ENCODE assay signal across 7 cellular contexts in the genomic region with DNA sequence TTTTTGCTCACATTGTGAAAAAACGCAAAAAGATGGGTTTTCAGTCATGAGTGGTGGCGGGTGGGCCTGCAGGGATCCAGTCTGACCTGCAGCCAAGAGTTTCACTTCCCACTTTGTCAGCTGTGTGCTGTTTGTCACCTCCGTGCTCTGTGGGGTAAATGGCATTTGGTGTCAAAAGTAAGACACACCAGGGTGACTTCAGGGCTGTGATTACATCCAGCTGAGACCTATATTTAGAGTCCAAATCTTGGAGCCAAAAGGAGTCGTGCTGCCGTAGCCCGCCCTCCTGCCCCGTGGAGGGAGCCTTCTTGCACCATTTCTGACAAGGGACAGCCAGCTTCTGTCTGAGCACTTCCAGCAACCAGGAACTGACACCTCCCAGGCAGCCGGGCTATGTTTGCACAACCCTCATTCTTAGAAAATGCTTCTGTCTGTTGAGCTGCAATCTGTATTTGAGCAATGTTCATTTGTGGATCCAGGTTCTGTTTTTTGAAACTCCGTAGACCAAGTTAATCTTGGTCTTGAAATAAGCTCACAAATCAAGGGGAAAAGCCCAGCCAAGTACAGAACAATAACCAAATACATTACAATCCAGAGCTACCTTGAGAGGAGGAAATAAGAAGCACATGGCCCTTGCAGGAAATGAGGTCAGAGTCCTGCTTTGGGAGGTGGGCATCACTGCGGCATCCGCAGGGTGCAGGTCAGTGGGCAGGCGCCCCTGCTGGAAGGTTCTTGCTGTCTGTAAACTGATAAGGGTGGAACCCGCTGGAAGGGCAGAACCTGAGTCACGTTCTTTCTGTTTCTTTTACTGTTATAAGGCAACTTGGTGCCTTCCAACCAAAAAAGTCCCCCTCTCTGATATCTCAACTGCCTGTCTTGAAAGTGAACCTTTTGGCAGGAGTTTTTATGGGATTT. TPM values are rescaled to one million over a fixed set of nuclear protein-coding genes. Genes with fewer than 3 reads are reported as not detected.
DNase-seq lines count a peak whose midpoint lies in the region; ATAC-seq and TF ChIP-seq lines count a peak whose summit lies in the region.

No MANE protein-coding gene starts in this region.

- intact Hi-C loops in Right ventricle myocardium superior (cut with DNase I) = no loop called here

- peak; percentile 33 for TF ChIP-seq POLR2A in GM18951 (IDR thresholded peaks at IDR 0.05; ENCODE audit: extremely low read depth, insufficient read depth, insufficient read length)

- in situ Hi-C loops in GM18951 (cut with MboI; ENCODE audit: low sequenced_read_pairs, unreplicated experiment) = no loop called here

- peak overlapping the region; percentile 22 for H3K27ac ChIP-seq in RWPE2 (ENCODE audit: poor library complexity, severe bottlenecking)

- TF ChIP-seq CTCF in RWPE2 (IDR thresholded peaks at IDR 0.05; ENCODE audit: poor library complexity, severe bottlenecking) = no peak

- no peaks in the 10 kb centered on the region for H3K9me3 ChIP-seq in RWPE2 (ENCODE audit: severe bottlenecking)

- DNase-seq in RWPE2 (ENCODE audit: low spot score) = no peak
- DNase-seq in activated effector memory CD4-positive, alpha-beta T cell treated with Interleukin-2 at 50 U/mL for 16 hours = peak; percentile 66
- DNase-seq in Right ventricle myocardium superior = peak; percentile 88
- peak; percentile 75 for DNase-seq in pulmonary artery endothelial cell (ENCODE audit: low read depth, low spot score)
- no peak for DNase-seq in NCI-H82 (lab: John Stamatoyannopoulos, UW)

- ATAC-seq in HG03060 (IDR thresholded peaks at IDR 0.05; ENCODE audit: low read depth, unreplicated experiment) (peak; percentile 39), RWPE2 (ENCODE audit: low read depth) (0 out of 3 replicates have a peak, but pooled peaks have one; percentile 18), Right ventricle myocardium superior (ENCODE audit: poor library complexity) (peak; percentile 79)

- H3K4me1 ChIP-seq in RWPE2 (ENCODE audit: insufficient read depth, poor library complexity, severe bottlenecking) = peaks cover 18% of the 10 kb centered on the region

- H3K4me3 ChIP-seq in RWPE2 (ENCODE audit: severe bottlenecking) = no peak overlapping the region

- H3K27me3 ChIP-seq in RWPE2 (ENCODE audit: insufficient read depth, poor library complexity, severe bottlenecking) = no peaks in the 10 kb centered on the region

- H3K36me3 ChIP-seq in RWPE2 (ENCODE audit: low read depth) = no peaks in the 10 kb centered on the region

RNA-seq across cellular contexts. Expression of a gene that starts 14.4 kb away (rescaled TPM):
- 7.3 TPM for total RNA-seq in Right ventricle myocardium superior
- 19.5 and 37.8 TPM in 2 replicates for total RNA-seq in pulmonary artery endothelial cell

Comparison
In these comparisons a context has a peak if more than half of its experiments do, and no peak if none do; other contexts are left out.
1. ATAC-seq: peak in every context shown above with its lines; median percentile 79 in Right ventricle myocardium superior; 39 in HG03060; 18 in RWPE2.
2. DNase-seq: peak in activated effector memory CD4-positive, alpha-beta T cell treated with Interleukin-2 at 50 U/mL for 16 hours (single experiment), Right ventricle myocardium superior (single experiment) and pulmonary artery endothelial cell (single experiment); none in RWPE2 (single experiment) and NCI-H82 (single experiment).